2 cellular contexts compared by ENCODE assay signal in genomic region chrX:123779908-123780396, GRCh38.
TF ChIP-seq lines count a peak whose summit lies in the region.

No MANE protein-coding gene starts in this region.

TF ChIP-seq in HEK293, 187 proteins besides CTCF, POLR2A, EP300 and RAD21:
- TF ChIP-seq TRIM28 (IDR thresholded peaks at IDR 0.05; ENCODE audit: borderline replicate concordance, low read length) = peak; percentile 94; the same call in 1 of the 2 replicates
- 0 out of 2 replicates have a peak, but pooled peaks have one; percentile 15 for TF ChIP-seq ZBTB6 (tag by site-specific recombination; IDR thresholded peaks at IDR 0.05)
- peak; percentile 7; the same call in 1 of the 2 replicates for TF ChIP-seq FEZF1 (tag by site-specific recombination; IDR thresholded peaks at IDR 0.05)
- no peak for TF ChIP-seq ZNF621 (tag by site-specific recombination; IDR thresholded peaks at IDR 0.05)
- peak; percentile 79; the same call in 1 of the 2 replicates for TF ChIP-seq OSR2 (tag by site-specific recombination; IDR thresholded peaks at IDR 0.05)
- peak; percentile 17; the same call in 1 of the 2 replicates for TF ChIP-seq ZNF843 (tag by site-specific recombination; IDR thresholded peaks at IDR 0.05)
- TF ChIP-seq, protein P1, sequence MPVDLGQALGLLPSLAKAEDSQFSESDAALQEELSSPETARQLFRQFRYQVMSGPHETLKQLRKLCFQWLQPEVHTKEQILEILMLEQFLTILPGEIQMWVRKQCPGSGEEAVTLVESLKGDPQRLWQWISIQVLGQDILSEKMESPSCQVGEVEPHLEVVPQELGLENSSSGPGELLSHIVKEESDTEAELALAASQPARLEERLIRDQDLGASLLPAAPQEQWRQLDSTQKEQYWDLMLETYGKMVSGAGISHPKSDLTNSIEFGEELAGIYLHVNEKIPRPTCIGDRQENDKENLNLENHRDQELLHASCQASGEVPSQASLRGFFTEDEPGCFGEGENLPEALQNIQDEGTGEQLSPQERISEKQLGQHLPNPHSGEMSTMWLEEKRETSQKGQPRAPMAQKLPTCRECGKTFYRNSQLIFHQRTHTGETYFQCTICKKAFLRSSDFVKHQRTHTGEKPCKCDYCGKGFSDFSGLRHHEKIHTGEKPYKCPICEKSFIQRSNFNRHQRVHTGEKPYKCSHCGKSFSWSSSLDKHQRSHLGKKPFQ (tag by site-specific recombination; IDR thresholded peaks at IDR 0.05) = peak; percentile 81
- peak; percentile 43; the same call in 1 of the 2 replicates for TF ChIP-seq PRDM6 (tag by site-specific recombination; IDR thresholded peaks at IDR 0.05)
- TF ChIP-seq ZNF341 (tag by site-specific recombination; IDR thresholded peaks at IDR 0.05; ENCODE audit: low read depth) = 0 out of 2 replicates have a peak, but pooled peaks have one; percentile 10
- TF ChIP-seq ZXDB (tag by site-specific recombination; IDR thresholded peaks at IDR 0.05) = no peak
- peak; percentile 68; the same call in 1 of the 2 replicates for TF ChIP-seq TCF7L2 (IDR thresholded peaks at IDR 0.05; ENCODE audit: borderline replicate concordance, low read depth, low read length)

TF ChIP-seq in K562, 482 proteins besides CTCF, POLR2A, EP300 and RAD21:
- TF ChIP-seq PHF21A (IDR thresholded peaks at IDR 0.05; ENCODE audit: borderline replicate concordance, low read depth) = no peak
- TF ChIP-seq ZNF518B (CRISPR knock-in tag; IDR thresholded peaks at IDR 0.05) = no peak
- TF ChIP-seq PKNOX1 (IDR thresholded peaks at IDR 0.05) = peak; percentile 46
- TF ChIP-seq, protein P2, sequence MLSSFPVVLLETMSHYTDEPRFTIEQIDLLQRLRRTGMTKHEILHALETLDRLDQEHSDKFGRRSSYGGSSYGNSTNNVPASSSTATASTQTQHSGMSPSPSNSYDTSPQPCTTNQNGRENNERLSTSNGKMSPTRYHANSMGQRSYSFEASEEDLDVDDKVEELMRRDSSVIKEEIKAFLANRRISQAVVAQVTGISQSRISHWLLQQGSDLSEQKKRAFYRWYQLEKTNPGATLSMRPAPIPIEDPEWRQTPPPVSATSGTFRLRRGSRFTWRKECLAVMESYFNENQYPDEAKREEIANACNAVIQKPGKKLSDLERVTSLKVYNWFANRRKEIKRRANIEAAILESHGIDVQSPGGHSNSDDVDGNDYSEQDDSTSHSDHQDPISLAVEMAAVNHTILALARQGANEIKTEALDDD (IDR thresholded peaks at IDR 0.05) = peak; percentile 89
- no peak for TF ChIP-seq ZFP1 (CRISPR knock-in tag; IDR thresholded peaks at IDR 0.05)
- no peak for TF ChIP-seq SAFB2 (IDR thresholded peaks at IDR 0.05; ENCODE audit: borderline replicate concordance, low read depth, low read length, severe bottlenecking)
- no peak for TF ChIP-seq ZNF695 (CRISPR knock-in tag; IDR thresholded peaks at IDR 0.05)
- TF ChIP-seq NUFIP1 (IDR thresholded peaks at IDR 0.05; ENCODE audit: partially characterized antibody) = no peak
- no peak for TF ChIP-seq NCOA2 (IDR thresholded peaks at IDR 0.05; ENCODE audit: partially characterized antibody in 2 of 2)
- peak; percentile 22 for TF ChIP-seq MEIS2 (IDR thresholded peaks at IDR 0.05; ENCODE audit: partially characterized antibody)
- TF ChIP-seq DIDO1 (tag; IDR thresholded peaks at IDR 0.05; ENCODE audit: low read depth) = no peak
- TF ChIP-seq MAFG (tag; conservative IDR thresholded peaks at IDR 0.05) = no peak
- TF ChIP-seq RBM14 (IDR thresholded peaks at IDR 0.05; ENCODE audit: borderline replicate concordance, insufficient read depth, low read depth, low read length) = no peak
- TF ChIP-seq ZNF79 (CRISPR knock-in tag; IDR thresholded peaks at IDR 0.05; ENCODE audit: low read depth) = no peak
